ENCODE assay signal across 18 cellular contexts in the genomic region with DNA sequence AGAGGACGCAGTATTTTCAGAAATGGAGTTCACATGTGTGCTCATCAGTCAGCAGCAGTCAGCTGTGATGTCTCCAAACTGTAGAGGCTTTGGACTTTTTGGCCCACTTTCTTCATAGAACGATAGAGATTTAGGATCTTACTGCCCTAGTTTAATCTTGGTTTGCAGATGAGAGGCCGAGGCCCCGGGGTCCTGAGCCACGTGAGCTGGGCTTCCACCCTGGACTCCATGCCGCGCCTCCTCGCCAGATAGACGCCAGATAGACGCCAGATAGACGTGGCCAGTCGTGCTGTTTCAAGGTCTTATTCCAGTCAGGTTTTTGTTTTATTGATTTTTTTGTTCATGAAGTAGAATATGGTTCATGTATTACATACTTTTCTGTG.
"Had no signal": no experiment of that assay in that cellular context is flagged by ENCODE, and none has a peak within 500 bp of the region (broad histone marks: within the 10 kb centered on the region; RNA-seq: fewer than 3 reads in every experiment).

No MANE protein-coding gene starts in this region.

- H3K9me3 Mint-ChIP-seq: activated T-helper 2 cell treated with anti-CD3 and anti-CD28 coated beads, Interferon-gamma antibody, Interleukin-2, Interleukin-4, amounts not matched to agents 10 μg/mL and 5 μg/mL and 100 μg/mL, durations not matched to agents 14 hours and 24 hours and 36 hours; T-cell had no signal

- H3K27me3 Mint-ChIP-seq: T-cell had no signal

- H3K27ac Mint-ChIP-seq: activated T-helper 2 cell treated with anti-CD3 and anti-CD28 coated beads, Interferon-gamma antibody, Interleukin-2, Interleukin-4, amounts not matched to agents 10 μg/mL and 5 μg/mL and 100 μg/mL, durations not matched to agents 14 hours and 24 hours and 36 hours; T-cell had no signal

- H3K4me1 Mint-ChIP-seq: T-cell had no signal

- H3K27me3 ChIP-seq: cardiac muscle cell, uterus had no signal

- H3K36me3 ChIP-seq: cardiac muscle cell, neutrophil, tibial artery, uterus had no signal

- H3K4me3 Mint-ChIP-seq: T-cell had no signal

- ATAC-seq: T-cell had no signal

- H3K27ac ChIP-seq: cardiac muscle cell, neutrophil, parathyroid adenoma, tibial artery, uterus, VCaP had no signal

- H3K36me3 Mint-ChIP-seq: T-cell had no signal

- DNase-seq: activated CD4-positive, alpha-beta T cell treated with anti-CD3 and anti-CD28 coated beads for 1 hour; activated CD4-positive, alpha-beta T cell treated with anti-CD3 and anti-CD28 coated beads, Interleukin-2, amount 50 U/mL, for 48 hours; activated naive CD4-positive, alpha-beta T cell treated with anti-CD3 and anti-CD28 coated beads, Interleukin-2, amount 50 U/mL, for 16 hours; activated T-cell treated with anti-CD3 and anti-CD28 coated beads, Interleukin-2, amount 50 U/mL, for 1 hour; hypothalamus; stimulated activated CD4-positive, alpha-beta T cell treated with anti-CD3 and anti-CD28 coated beads, Interleukin-15, amount 100 ng/mL, for 24 hours; stimulated activated CD4-positive, alpha-beta T cell treated with anti-CD3 and anti-CD28 coated beads, Interleukin-4, amount 100 ng/mL, for 1 hour; stimulated activated naive CD4-positive, alpha-beta T cell; T-cell; T1000; uterus had no signal

- H3K4me1 ChIP-seq: parathyroid adenoma, tibial artery, uterus had no signal

- FAIRE-seq: endometrium had no signal

- H3K4me3 ChIP-seq: cardiac muscle cell, tibial artery, uterus had no signal

- H3K9me3 ChIP-seq: neutrophil, tibial artery, uterus had no signal
